ENCODE assay signal across 26 cellular contexts in genomic region chr2:233551491-233551890, GRCh38.
"Had no signal": no experiment of that assay in that cellular context is flagged by ENCODE, and none has a peak within 500 bp of the region (broad histone marks: within the 10 kb centered on the region; RNA-seq: fewer than 3 reads in every experiment).

No MANE protein-coding gene starts in this region.

- H3K9me3 ChIP-seq: ascending aorta, breast epithelium, SJCRH30 had no signal

- H3K4me3 Mint-ChIP-seq: activated CD8-positive, alpha-beta T cell treated with anti-CD3 and anti-CD28 coated beads for 36 hours; activated naive CD8-positive, alpha-beta T cell treated with anti-CD3 and anti-CD28 coated beads, Interleukin-2, amount 10 ng/mL, durations not matched to agents 7 days and 5 days; activated T-cell treated with anti-CD3 and anti-CD28 coated beads, Interleukin-2, amount 50 U/mL, for 72 hours; activated T-helper 17 cell treated with anti-CD3 and anti-CD28 coated beads, Interleukin-2, amount 50 U/mL, for 72 hours had no signal

- H3K27ac ChIP-seq: ascending aorta, breast epithelium, SJCRH30, SK-N-MC, WERI-Rb-1 had no signal

- ATAC-seq: activated CD8-positive, alpha-beta T cell treated with anti-CD3 and anti-CD28 coated beads for 36 hours; activated T-cell treated with anti-CD3 and anti-CD28 coated beads, Interleukin-2, amount 50 U/mL, for 72 hours; activated T-helper 17 cell treated with anti-CD3 and anti-CD28 coated beads, Interleukin-2, amount 50 U/mL, for 72 hours had no signal

- H3K27ac Mint-ChIP-seq: activated CD8-positive, alpha-beta T cell treated with anti-CD3 and anti-CD28 coated beads for 36 hours; activated naive CD8-positive, alpha-beta T cell treated with anti-CD3 and anti-CD28 coated beads, Interleukin-2, amount 10 ng/mL, durations not matched to agents 7 days and 5 days; activated T-cell treated with anti-CD3 and anti-CD28 coated beads, Interleukin-2, amount 50 U/mL, for 72 hours; activated T-helper 17 cell treated with anti-CD3 and anti-CD28 coated beads, Interleukin-2, amount 50 U/mL, for 72 hours had no signal

- H3K27me3 Mint-ChIP-seq: activated CD8-positive, alpha-beta T cell treated with anti-CD3 and anti-CD28 coated beads for 36 hours; activated naive CD8-positive, alpha-beta T cell treated with anti-CD3 and anti-CD28 coated beads, Interleukin-2, amount 10 ng/mL, durations not matched to agents 7 days and 5 days; activated T-helper 17 cell treated with anti-CD3 and anti-CD28 coated beads, Interleukin-2, amount 50 U/mL, for 72 hours had no signal

- H3K4me3 ChIP-seq: ascending aorta, breast epithelium, SJCRH30, SK-N-MC had no signal

- DNase-seq: activated CD4-positive, alpha-beta T cell treated with anti-CD3 and anti-CD28 coated beads for 1 hour; activated CD4-positive, alpha-beta T cell treated with anti-CD3 and anti-CD28 coated beads for 48 hours; activated CD4-positive, CD25-positive, alpha-beta regulatory T cell; activated CD8-positive, alpha-beta T cell treated with anti-CD3 and anti-CD28 coated beads for 36 hours; activated effector memory CD4-positive, alpha-beta T cell treated with anti-CD3 and anti-CD28 coated beads, Interleukin-2, amount 50 U/mL, for 16 hours; activated naive CD4-positive, alpha-beta T cell; activated naive CD4-positive, alpha-beta T cell treated with anti-CD3 and anti-CD28 coated beads, Interleukin-2, amount 50 U/mL, for 16 hours; activated naive CD8-positive, alpha-beta T cell treated with anti-CD3 and anti-CD28 coated beads, Interleukin-2, amount 10 ng/mL, durations not matched to agents 7 days and 5 days; activated T-cell treated with anti-CD3 and anti-CD28 coated beads, Interleukin-2, amount 50 U/mL, for 1 hour; activated T-cell treated with anti-CD3 and anti-CD28 coated beads, Interleukin-2, amount 50 U/mL, for 72 hours; amygdala; NCI-H1105 treated with DMSO at 0.1 percent for 48 hours; NCI-H1436; NCI-H1694; NCI-H1930; NCI-H345; NCI-H524 treated with DMSO at 0.1 percent for 48 hours; NK-92 treated with Interleukin-12 subunit alpha and Interleukin-12 subunit beta, amount 100 ng/mL, for 24 hours; SHP77; SJCRH30; T1000; WERI-Rb-1 had no signal

- H3K4me1 Mint-ChIP-seq: activated T-helper 17 cell treated with anti-CD3 and anti-CD28 coated beads, Interleukin-2, amount 50 U/mL, for 72 hours had no signal

- H3K27me3 ChIP-seq: ascending aorta, breast epithelium, SJCRH30 had no signal

- H3K36me3 ChIP-seq: breast epithelium had no signal

- H3K4me1 ChIP-seq: ascending aorta, breast epithelium had no signal

- H3K9me3 Mint-ChIP-seq: activated CD8-positive, alpha-beta T cell treated with anti-CD3 and anti-CD28 coated beads for 36 hours; activated naive CD8-positive, alpha-beta T cell treated with anti-CD3 and anti-CD28 coated beads, Interleukin-2, amount 10 ng/mL, durations not matched to agents 7 days and 5 days; activated T-cell treated with anti-CD3 and anti-CD28 coated beads, Interleukin-2, amount 50 U/mL, for 72 hours; activated T-helper 17 cell treated with anti-CD3 and anti-CD28 coated beads, Interleukin-2, amount 50 U/mL, for 72 hours had no signal
